In the genomic region with DNA sequence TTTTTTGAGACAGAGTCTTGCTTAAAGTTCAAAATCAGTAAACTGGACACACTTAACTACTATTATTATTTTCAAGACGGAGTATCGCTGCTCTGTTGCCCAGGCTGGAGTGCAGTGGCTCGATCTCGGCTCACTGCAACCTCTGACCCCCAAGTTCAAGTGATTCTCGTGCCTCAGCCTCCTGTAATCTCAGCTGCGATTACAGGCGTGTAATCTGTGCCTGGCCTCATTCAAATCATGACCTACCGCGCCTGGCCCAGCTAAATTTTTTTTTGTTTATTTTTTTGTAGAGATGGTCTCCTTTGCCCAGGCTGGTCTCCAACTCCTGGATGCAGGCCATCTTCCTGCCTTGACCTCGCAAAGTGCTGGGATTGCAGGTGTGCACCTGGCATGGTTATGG, we compare ENCODE assay signal across 29 cellular contexts.
"Had no signal": no experiment of that assay in that cellular context is flagged by ENCODE, and none has a peak within 500 bp of the region (broad histone marks: within the 10 kb centered on the region; RNA-seq: fewer than 3 reads in every experiment).

No MANE protein-coding gene starts in this region.

- H3K27ac ChIP-seq: colonic mucosa, coronary artery, dorsolateral prefrontal cortex, epithelial cell of prostate, esophagus muscularis mucosa, esophagus squamous epithelium, foreskin keratinocyte, gastrocnemius medialis, gastroesophageal sphincter, heart left ventricle, heart right ventricle, hepatocyte had no signal

- H3K4me2 ChIP-seq: hepatocyte had no signal

- FAIRE-seq: endometrium, endothelial cell of umbilical vein, frontal cortex had no signal

- H3K79me2 ChIP-seq: hepatocyte had no signal

- H3K27me3 Mint-ChIP-seq: dendritic cell treated with granulocyte-macrophage colony-stimulating factor and Interleukin-4, amounts not matched to agents 40 ng/mL and 50 ng/mL, for 4 days; effector memory CD8-positive, alpha-beta T cell had no signal

- H3K4me1 ChIP-seq: colonic mucosa, esophagus muscularis mucosa, esophagus squamous epithelium, foreskin keratinocyte, gastrocnemius medialis, gastroesophageal sphincter, heart left ventricle, heart right ventricle had no signal

- H2AFZ ChIP-seq: hepatocyte had no signal

- H3K4me1 Mint-ChIP-seq: endodermal cell had no signal

- H3K4me3 Mint-ChIP-seq: dendritic cell treated with granulocyte-macrophage colony-stimulating factor and Interleukin-4, amounts not matched to agents 40 ng/mL and 50 ng/mL, for 4 days; effector memory CD8-positive, alpha-beta T cell; endodermal cell had no signal

- DNase-seq: colonic mucosa; cortex of kidney; dermis blood vessel endothelial cell; dorsolateral prefrontal cortex; effector CD4-positive, alpha-beta T cell; effector CD8-positive, alpha-beta T cell; effector memory CD4-positive, alpha-beta T cell; effector memory CD8-positive, alpha-beta T cell; endodermal cell; erythroblast; esophagus squamous epithelium; foreskin fibroblast; foreskin keratinocyte; foreskin melanocyte; gastrocnemius medialis; glutamatergic neuron; head of caudate nucleus; heart left ventricle; heart right ventricle had no signal

- H3K9me3 ChIP-seq: colonic mucosa, gastrocnemius medialis had no signal

- ATAC-seq: effector memory CD8-positive, alpha-beta T cell; esophagus mucosa; foreskin keratinocyte; gastrocnemius medialis; gastroesophageal sphincter; heart left ventricle; heart right ventricle had no signal

- H3K27me3 ChIP-seq: colonic mucosa, dorsolateral prefrontal cortex, esophagus muscularis mucosa, esophagus squamous epithelium, foreskin keratinocyte, gastrocnemius medialis, gastroesophageal sphincter, heart left ventricle, heart right ventricle, hepatocyte had no signal

- H3K27ac Mint-ChIP-seq: dendritic cell treated with granulocyte-macrophage colony-stimulating factor and Interleukin-4, amounts not matched to agents 40 ng/mL and 50 ng/mL, for 4 days; effector memory CD8-positive, alpha-beta T cell; endodermal cell had no signal

- H3K4me3 ChIP-seq: colonic mucosa, coronary artery, dorsolateral prefrontal cortex, esophagus muscularis mucosa, esophagus squamous epithelium, gastrocnemius medialis, gastroesophageal sphincter, heart left ventricle, heart right ventricle, hepatocyte had no signal

- H3K9me3 Mint-ChIP-seq: effector memory CD8-positive, alpha-beta T cell had no signal

- H3K36me3 ChIP-seq: colonic mucosa, esophagus muscularis mucosa, esophagus squamous epithelium, gastrocnemius medialis, gastroesophageal sphincter, heart left ventricle, heart right ventricle had no signal
